Comparison of ENCODE assay signal across 31 cellular contexts in genomic region chrX:129037389-129037788, GRCh38.
"Had no signal": no experiment of that assay in that cellular context is flagged by ENCODE, and none has a peak within 500 bp of the region (broad histone marks: within the 10 kb centered on the region; RNA-seq: fewer than 3 reads in every experiment).

No MANE protein-coding gene starts in this region.

- H3K4me3 ChIP-seq: adrenal gland, body of pancreas, breast epithelium had no signal

- DNase-seq: activated B cell treated with CpG ODN at 0.5 μM for 24 hours; activated CD4-positive, alpha-beta memory T cell treated with anti-CD3 and anti-CD28 coated beads, Interleukin-2, amount 10 ng/mL, durations not matched to agents 7 days and 5 days; activated CD4-positive, alpha-beta T cell treated with anti-CD3 and anti-CD28 coated beads for 1 hour; activated CD4-positive, alpha-beta T cell treated with anti-CD3 and anti-CD28 coated beads for 36 hours; activated CD4-positive, alpha-beta T cell treated with anti-CD3 and anti-CD28 coated beads for 48 hours; activated CD4-positive, alpha-beta T cell treated with anti-CD3 and anti-CD28 coated beads, Interleukin-2, amount 10 ng/mL, durations not matched to agents 7 days and 5 days; activated CD4-positive, alpha-beta T cell treated with anti-CD3 and anti-CD28 coated beads, Interleukin-2, amount 50 U/mL, for 48 hours; activated CD8-positive, alpha-beta memory T cell treated with anti-CD3 and anti-CD28 coated beads for 24 hours; activated CD8-positive, alpha-beta memory T cell treated with anti-CD3 and anti-CD28 coated beads, Interleukin-2, amount 10 ng/mL, durations not matched to agents 7 days and 5 days; activated CD8-positive, alpha-beta memory T cell treated with anti-CD3 and anti-CD28 coated beads, Interleukin-2, amount 50 U/mL, for 48 hours; activated CD8-positive, alpha-beta T cell treated with anti-CD3 and anti-CD28 coated beads, Interleukin-2, amount 10 ng/mL, durations not matched to agents 7 days and 5 days; activated effector memory CD4-positive, alpha-beta T cell treated with anti-CD3 and anti-CD28 coated beads, Interleukin-2, amount 50 U/mL, for 16 hours; activated gamma-delta T cell treated with Interleukin-2 at 50 U/mL for 16 hours; activated naive CD4-positive, alpha-beta T cell; activated naive CD4-positive, alpha-beta T cell treated with anti-CD3 and anti-CD28 coated beads for 36 hours; activated naive CD4-positive, alpha-beta T cell treated with anti-CD3 and anti-CD28 coated beads, Interleukin-2, amount 50 U/mL, for 16 hours; activated naive CD8-positive, alpha-beta T cell treated with anti-CD3 and anti-CD28 coated beads for 36 hours; activated T-cell treated with anti-CD3 and anti-CD28 coated beads, Interleukin-2, amount 50 U/mL, for 24 hours; activated T-cell treated with anti-CD3 and anti-CD28 coated beads, Interleukin-2, amount 50 U/mL, for 48 hours; adrenal gland; amniotic stem cell; aorta; body of pancreas; brain microvascular endothelial cell; central memory CD4-positive, alpha-beta T cell; T-helper 1 cell; T-helper 2 cell; T-helper 9 cell had no signal

- H3K27me3 ChIP-seq: adrenal gland, body of pancreas, brain microvascular endothelial cell, breast epithelium had no signal

- H3K27ac ChIP-seq: adrenal gland, body of pancreas, brain microvascular endothelial cell, breast epithelium, VCaP had no signal

- ATAC-seq: activated CD4-positive, alpha-beta T cell treated with anti-CD3 and anti-CD28 coated beads for 36 hours; activated CD8-positive, alpha-beta memory T cell treated with anti-CD3 and anti-CD28 coated beads, Interleukin-2, amount 10 ng/mL, durations not matched to agents 7 days and 5 days; activated CD8-positive, alpha-beta T cell treated with anti-CD3 and anti-CD28 coated beads, Interleukin-2, amount 10 ng/mL, durations not matched to agents 7 days and 5 days; activated naive CD4-positive, alpha-beta T cell treated with anti-CD3 and anti-CD28 coated beads, Interleukin-2, amount 50 U/mL, for 72 hours; body of pancreas had no signal

- H3K9me3 ChIP-seq: adrenal gland, body of pancreas, breast epithelium had no signal

- H3K4me1 ChIP-seq: adrenal gland, breast epithelium had no signal

- H3K36me3 ChIP-seq: adrenal gland, brain microvascular endothelial cell, breast epithelium had no signal
